ENCODE assay signal across 14 cellular contexts in the genomic region with DNA sequence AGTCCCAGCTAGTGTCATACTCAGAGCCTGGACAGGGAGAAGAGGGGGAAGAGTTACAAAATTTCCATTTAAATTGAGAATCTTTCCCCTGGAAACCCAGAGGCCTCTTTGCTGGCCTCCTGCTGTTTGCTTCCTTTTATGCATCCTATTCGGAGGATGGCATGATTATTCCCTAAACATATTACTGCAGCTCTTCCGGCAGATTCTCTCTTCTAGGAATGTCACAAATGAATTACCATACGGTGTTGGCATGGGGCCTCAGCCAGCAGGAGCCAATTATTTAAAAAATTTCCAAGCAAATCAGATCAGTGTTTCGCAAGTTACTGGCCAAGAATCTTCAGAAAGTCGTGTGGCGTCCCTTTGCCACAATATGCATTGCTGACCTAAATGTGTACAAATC.
"Had no signal": no experiment of that assay in that cellular context is flagged by ENCODE, and none has a peak within 500 bp of the region (broad histone marks: within the 10 kb centered on the region; RNA-seq: fewer than 3 reads in every experiment).

No MANE protein-coding gene starts in this region.

- H3K27ac Mint-ChIP-seq: activated CD8-positive, alpha-beta memory T cell treated with anti-CD3 and anti-CD28 coated beads, Interleukin-2, amount 10 ng/mL, durations not matched to agents 7 days and 5 days; activated naive CD8-positive, alpha-beta T cell; activated T-cell treated with anti-CD3 and anti-CD28 coated beads, Interleukin-2, amount 50 U/mL, for 24 hours; stimulated activated effector memory CD8-positive, alpha-beta T cell treated with anti-CD3 and anti-CD28 coated beads, Interleukin-12 subunit alpha, Interleukin-12 subunit beta, amount 100 ng/mL, for 72 hours; type B pancreatic cell had no signal

- H3K4me3 Mint-ChIP-seq: activated CD8-positive, alpha-beta memory T cell treated with anti-CD3 and anti-CD28 coated beads, Interleukin-2, amount 10 ng/mL, durations not matched to agents 7 days and 5 days; activated naive CD8-positive, alpha-beta T cell; activated T-cell treated with anti-CD3 and anti-CD28 coated beads, Interleukin-2, amount 50 U/mL, for 24 hours; stimulated activated effector memory CD8-positive, alpha-beta T cell treated with anti-CD3 and anti-CD28 coated beads, Interleukin-12 subunit alpha, Interleukin-12 subunit beta, amount 100 ng/mL, for 72 hours; type B pancreatic cell had no signal

- H3K9me3 ChIP-seq: neutrophil had no signal

- H3K9me3 Mint-ChIP-seq: activated T-cell treated with anti-CD3 and anti-CD28 coated beads, Interleukin-2, amount 50 U/mL, for 24 hours; type B pancreatic cell had no signal

- DNase-seq: activated CD4-positive, alpha-beta T cell treated with anti-CD3 and anti-CD28 coated beads, Interleukin-2, amount 50 U/mL, for 4 hours; activated CD4-positive, CD25-positive, alpha-beta regulatory T cell treated with anti-CD3 and anti-CD28 coated beads, Interleukin-2, amount 50 U/mL, for 72 hours; activated CD8-positive, alpha-beta memory T cell treated with anti-CD3 and anti-CD28 coated beads, Interleukin-2, amount 10 ng/mL, durations not matched to agents 7 days and 5 days; activated gamma-delta T cell; activated T-cell treated with anti-CD3 and anti-CD28 coated beads, Interleukin-2, amount 50 U/mL, for 24 hours; kidney glomerular epithelial cell; posterior cingulate gyrus; right cardiac atrium; T-helper 9 cell had no signal

- H3K4me3 ChIP-seq: smooth muscle cell had no signal

- ATAC-seq: activated CD8-positive, alpha-beta memory T cell treated with anti-CD3 and anti-CD28 coated beads, Interleukin-2, amount 10 ng/mL, durations not matched to agents 7 days and 5 days; right cardiac atrium; stimulated activated effector memory CD8-positive, alpha-beta T cell treated with anti-CD3 and anti-CD28 coated beads, Interleukin-12 subunit alpha, Interleukin-12 subunit beta, amount 100 ng/mL, for 72 hours had no signal

- H3K36me3 ChIP-seq: neutrophil had no signal

- H3K4me1 Mint-ChIP-seq: activated CD8-positive, alpha-beta memory T cell treated with anti-CD3 and anti-CD28 coated beads, Interleukin-2, amount 10 ng/mL, durations not matched to agents 7 days and 5 days; stimulated activated effector memory CD8-positive, alpha-beta T cell treated with anti-CD3 and anti-CD28 coated beads, Interleukin-12 subunit alpha, Interleukin-12 subunit beta, amount 100 ng/mL, for 72 hours had no signal

- H3K4me2 ChIP-seq: smooth muscle cell had no signal

- H3K36me3 Mint-ChIP-seq: activated CD8-positive, alpha-beta memory T cell treated with anti-CD3 and anti-CD28 coated beads, Interleukin-2, amount 10 ng/mL, durations not matched to agents 7 days and 5 days; activated naive CD8-positive, alpha-beta T cell; stimulated activated effector memory CD8-positive, alpha-beta T cell treated with anti-CD3 and anti-CD28 coated beads, Interleukin-12 subunit alpha, Interleukin-12 subunit beta, amount 100 ng/mL, for 72 hours; type B pancreatic cell had no signal

- H3K27ac ChIP-seq: neutrophil had no signal
